Comparison of ENCODE assay signal across 13 cellular contexts in genomic region chr4:40199179-40199670, GRCh38. TPM values are rescaled to one million over a fixed set of nuclear protein-coding genes. Genes with fewer than 3 reads are reported as not detected.
DNase-seq lines count a peak whose midpoint lies in the region; TF ChIP-seq lines count a peak whose summit lies in the region.
"Had no signal": no experiment of that assay in that cellular context is flagged by ENCODE, and none has a peak within 500 bp of the region (broad histone marks: within the 10 kb centered on the region; RNA-seq: fewer than 3 reads in every experiment).

No MANE protein-coding gene starts in this region.

- peaks cover 21% of the 10 kb centered on the region for H3K36me3 ChIP-seq in SK-N-MC (ENCODE audit: insufficient read depth, low read length)
- H3K36me3 ChIP-seq in stomach = no peaks in the 10 kb centered on the region
- H3K36me3 ChIP-seq: adrenal gland, pancreas had no signal

- no peak for TF ChIP-seq POLR2A in stomach (IDR thresholded peaks at IDR 0.05)

- intact Hi-C loops in activated CD4-positive, alpha-beta T cell treated with anti-CD3 and anti-CD28 coated beads, Interleukin-2, amount 10 ng/mL, durations not matched to agents 24 days and 14 days (cut with micrococcal nuclease) = loop anchor here (5.0 to 10.0 kb wide), 2 partner anchors 222 to 844 kb away; partner anchors contain the start of gene PDS5A
- intact Hi-C loops in stomach (cut with DNase I; ENCODE audit: low total_unique reads) = no loop called here

- 67 to 79% (median 71%) methylated on average over 6 of the region's 6 CpGs for WGBS in stomach, 5 donors

- H3K4me1 ChIP-seq in stomach = peaks cover 0 to 11% (median 7%) of the 10 kb centered on the region in 4 donors
- H3K4me1 ChIP-seq: adrenal gland, pancreas had no signal

- peak overlapping the region; percentile 93 for H3K4me3 Mint-ChIP-seq in activated CD4-positive, alpha-beta T cell treated with anti-CD3 and anti-CD28 coated beads, Interleukin-2, amount 10 ng/mL, durations not matched to agents 24 days and 14 days
- peak overlapping the region; percentile 89 for H3K4me3 Mint-ChIP-seq in endothelial cell (ENCODE audit: unreplicated experiment)

- H3K27me3 Mint-ChIP-seq in activated CD4-positive, alpha-beta T cell treated with anti-CD3 and anti-CD28 coated beads, Interleukin-2, amount 10 ng/mL, durations not matched to agents 24 days and 14 days = no peaks in the 10 kb centered on the region
- H3K27me3 Mint-ChIP-seq in endothelial cell (ENCODE audit: unreplicated experiment) = peaks cover 7% of the 10 kb centered on the region

- peaks cover 48% of the 10 kb centered on the region for H3K36me3 Mint-ChIP-seq in activated CD4-positive, alpha-beta T cell treated with anti-CD3 and anti-CD28 coated beads, Interleukin-2, amount 10 ng/mL, durations not matched to agents 24 days and 14 days (ENCODE audit: low read depth)
- H3K36me3 Mint-ChIP-seq in endothelial cell (ENCODE audit: low read depth, unreplicated experiment) = no peaks in the 10 kb centered on the region

- H3K4me3 ChIP-seq in SK-N-MC (peak overlapping the region; percentile 88), stomach (peak overlapping the region in 3 of 4 donors; percentile 26 to 33 (median 27))
- H3K4me3 ChIP-seq: A549, adrenal gland had no signal

- H3K9me3 ChIP-seq in SK-N-MC (ENCODE audit: low read depth, low read length) (no peaks in the 10 kb centered on the region), stomach (no peaks in the 10 kb centered on the region)
- H3K9me3 ChIP-seq: A549, adrenal gland, pancreas had no signal

- H3K27ac ChIP-seq in SK-N-MC (peak overlapping the region; percentile 99), stomach (peak overlapping the region; percentile 55 to 83 (median 74))
- H3K27ac ChIP-seq: adrenal gland, epithelial cell of prostate, pancreas had no signal

- no peaks in the 10 kb centered on the region for H3K27me3 ChIP-seq in stomach
- H3K27me3 ChIP-seq: adrenal gland, pancreas had no signal

- TF ChIP-seq CTCF in endothelial cell (IDR thresholded peaks at IDR 0.05; ENCODE audit: unreplicated experiment) = no peak
- TF ChIP-seq CTCF in stomach (IDR thresholded peaks at IDR 0.05) = no peak

- H3K9me3 Mint-ChIP-seq in activated CD4-positive, alpha-beta T cell treated with anti-CD3 and anti-CD28 coated beads, Interleukin-2, amount 10 ng/mL, durations not matched to agents 24 days and 14 days = no peaks in the 10 kb centered on the region
- no peaks in the 10 kb centered on the region for H3K9me3 Mint-ChIP-seq in endothelial cell (ENCODE audit: unreplicated experiment)

- peak; percentile 83 for DNase-seq in activated CD4-positive, alpha-beta T cell treated with anti-CD3 and anti-CD28 coated beads, Interleukin-2, amount 10 ng/mL, durations not matched to agents 24 days and 14 days
- no peak for DNase-seq in activated CD4-positive, alpha-beta T cell treated with anti-CD3 and anti-CD28 coated beads for 48 hours
- DNase-seq in SK-N-MC (ENCODE audit: low read depth, low spot score) (no peak), endothelial cell (ENCODE audit: low spot score) (no peak), stomach (no peak), hippocampal formation (lab: John Stamatoyannopoulos, UW) (no peak), H4 (ENCODE audit: low spot score) (no peak), NCI-H1417 treated with DMSO at 0.1 percent for 48 hours (lab: John Stamatoyannopoulos, UW) (no peak)
- DNase-seq: adrenal gland, pancreas had no signal

- H3K4me1 Mint-ChIP-seq in activated CD4-positive, alpha-beta T cell treated with anti-CD3 and anti-CD28 coated beads, Interleukin-2, amount 10 ng/mL, durations not matched to agents 24 days and 14 days = peaks cover 43% of the 10 kb centered on the region
- H3K4me1 Mint-ChIP-seq in endothelial cell (ENCODE audit: unreplicated experiment) = peaks cover 59% of the 10 kb centered on the region

- no peak for TF ChIP-seq EP300 in stomach (IDR thresholded peaks at IDR 0.05)

- H3K27ac Mint-ChIP-seq in activated CD4-positive, alpha-beta T cell treated with anti-CD3 and anti-CD28 coated beads, Interleukin-2, amount 10 ng/mL, durations not matched to agents 24 days and 14 days = peak overlapping the region; percentile 94
- no peak overlapping the region for H3K27ac Mint-ChIP-seq in endothelial cell (ENCODE audit: unreplicated experiment)

- peak overlapping the region; percentile 92 for H3K9ac ChIP-seq in SK-N-MC (ENCODE audit: insufficient read length)

RNA-seq across cellular contexts. Expression of gene RHOH, which starts 2.4 kb away (rescaled TPM):
- total RNA-seq in activated CD4-positive, alpha-beta T cell treated with anti-CD3 and anti-CD28 coated beads, Interleukin-2, amount 10 ng/mL, durations not matched to agents 24 days and 14 days = 98.1 and 107 TPM in 2 replicates
- total RNA-seq in endothelial cell (ENCODE audit: unreplicated experiment) (20.4 TPM), stomach (1 to 10 TPM; 1.3 to 4.8 (median 3.9) TPM)
- 1 to 10 TPM; 3.2 to 7.5 (median 5.4) TPM for polyA plus RNA-seq in stomach
- 0.49 TPM in 1 of 2 replicates, not detected in the other for total RNA-seq in H4 (2014; rRNA removed; shearing (Covaris generic))
- total RNA-seq: MCF 10A had no signal
